8 cellular contexts compared by ENCODE assay signal in genomic region chr22:22201185-22201924, GRCh38.
DNase-seq lines count a peak whose midpoint lies in the region; ATAC-seq and TF ChIP-seq lines count a peak whose summit lies in the region.

No MANE protein-coding gene starts in this region.

- peak overlapping the region; percentile 93 for H3K27ac Mint-ChIP-seq in stimulated activated naive B cell treated with anti-CD40 and anti-IgM and Interleukin-4, amounts not matched to agents 10 μg/mL and 1 μg/mL and 100 μg/mL, for 72 hours

- DNase-seq in DMS53 treated with DMSO at 0.1 percent for 48 hours (lab: John Stamatoyannopoulos, UW; ENCODE audit: unreplicated experiment) (peak; percentile 68), NB4 (ENCODE audit: low read depth) (peak; percentile 16), germinal center (ENCODE audit: low spot score) (peak; percentile 75), AG20443 (ENCODE audit: low spot score) (no peak)
- peak; percentile 69 for DNase-seq in activated CD4-positive, alpha-beta T cell treated with anti-CD3 and anti-CD28 coated beads, Interleukin-2, amount 50 U/mL, for 1 hour
- peak; percentile 37 for DNase-seq in stimulated activated naive B cell treated with anti-CD40 and anti-IgM and Interleukin-4, amounts not matched to agents 10 μg/mL and 1 μg/mL and 100 μg/mL, for 72 hours

- H3K36me3 Mint-ChIP-seq in stimulated activated naive B cell treated with anti-CD40 and anti-IgM and Interleukin-4, amounts not matched to agents 10 μg/mL and 1 μg/mL and 100 μg/mL, for 72 hours, result no peaks in the 10 kb centered on the region

- H3K4me3 ChIP-seq in NB4 (ENCODE audit: low read depth, low read length), result no peak overlapping the region

- H3K27me3 Mint-ChIP-seq in stimulated activated naive B cell treated with anti-CD40 and anti-IgM and Interleukin-4, amounts not matched to agents 10 μg/mL and 1 μg/mL and 100 μg/mL, for 72 hours, result no peaks in the 10 kb centered on the region

- H3K4me1 Mint-ChIP-seq in stimulated activated naive B cell treated with anti-CD40 and anti-IgM and Interleukin-4, amounts not matched to agents 10 μg/mL and 1 μg/mL and 100 μg/mL, for 72 hours, result peaks cover 53 to 68% of the 10 kb centered on the region in 2 donors

- ATAC-seq in GM21529 (IDR thresholded peaks at IDR 0.05; ENCODE audit: unreplicated experiment) (peak; percentile 53), HG03520 (IDR thresholded peaks at IDR 0.05; ENCODE audit: unreplicated experiment) (no peak)
- ATAC-seq in stimulated activated naive B cell treated with anti-CD40 and anti-IgM and Interleukin-4, amounts not matched to agents 10 μg/mL and 1 μg/mL and 100 μg/mL, for 72 hours (replicated peaks), result peak; percentile 62 to 74

- no peaks in the 10 kb centered on the region for H3K9me3 Mint-ChIP-seq in stimulated activated naive B cell treated with anti-CD40 and anti-IgM and Interleukin-4, amounts not matched to agents 10 μg/mL and 1 μg/mL and 100 μg/mL, for 72 hours

- peak; percentile 4 for TF ChIP-seq CTCF in NB4 (IDR thresholded peaks at IDR 0.05; ENCODE audit: low read depth, low read length)

- H3K4me3 Mint-ChIP-seq in stimulated activated naive B cell treated with anti-CD40 and anti-IgM and Interleukin-4, amounts not matched to agents 10 μg/mL and 1 μg/mL and 100 μg/mL, for 72 hours, result peak overlapping the region in 1 of 2 donors; percentile 19

- no peak for TF ChIP-seq POLR2A in NB4 (IDR thresholded peaks at IDR 0.05; ENCODE audit: extremely low read depth, insufficient read length)
